Comparison of ENCODE assay signal across 15 cellular contexts in the genomic region with DNA sequence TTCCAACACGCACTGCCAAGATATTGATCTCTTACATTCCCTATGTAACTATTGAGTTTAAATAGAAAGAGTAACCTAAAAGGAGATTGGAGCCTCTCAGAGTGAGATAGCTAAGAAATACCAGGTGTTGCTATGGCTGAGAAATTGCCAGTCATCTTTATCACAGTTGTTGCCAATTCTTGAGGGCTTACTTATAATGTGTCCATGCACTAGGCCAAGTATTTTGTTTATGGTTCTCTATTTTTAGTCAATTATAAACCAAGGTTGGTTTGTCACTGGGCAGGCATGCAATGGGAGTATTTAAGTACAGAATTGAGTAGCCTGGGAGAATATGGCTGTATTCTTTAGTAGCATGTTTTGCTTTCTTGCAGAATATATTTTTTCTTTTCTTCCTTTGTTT.
"Had no signal": no experiment of that assay in that cellular context is flagged by ENCODE, and none has a peak within 500 bp of the region (broad histone marks: within the 10 kb centered on the region; RNA-seq: fewer than 3 reads in every experiment).

No MANE protein-coding gene starts in this region.

- H3K4me1 ChIP-seq: adrenal gland, left ventricle myocardium inferior, neural progenitor cell, tibial artery, uterus had no signal

- DNase-seq: activated B cell treated with CpG ODN at 0.5 μM for 24 hours; activated CD4-positive, alpha-beta T cell treated with anti-CD3 and anti-CD28 coated beads, Interleukin-2, amount 50 U/mL, for 1 hour; activated naive CD4-positive, alpha-beta T cell treated with anti-CD3 and anti-CD28 coated beads, Interleukin-2, amount 10 ng/mL, durations not matched to agents 7 days and 5 days; adrenal gland; hypothalamus; left ventricle myocardium inferior; mesendoderm; ovary; T-helper 17 cell; tibial artery; uterus had no signal

- H2AFZ ChIP-seq: neural progenitor cell had no signal

- H3K9ac ChIP-seq: neural progenitor cell had no signal

- H3K36me3 ChIP-seq: adrenal gland, left ventricle myocardium inferior, neural progenitor cell, ovary, tibial artery, uterus had no signal

- H3K27me3 Mint-ChIP-seq: activated B cell treated with CpG ODN at 0.5 μM for 24 hours; activated naive CD4-positive, alpha-beta T cell treated with anti-CD3 and anti-CD28 coated beads, Interleukin-2, amount 10 ng/mL, durations not matched to agents 7 days and 5 days; T-helper 17 cell had no signal

- H3K9me3 ChIP-seq: adrenal gland, left ventricle myocardium inferior, ovary, tibial artery, uterus had no signal

- H3K27ac Mint-ChIP-seq: activated B cell treated with CpG ODN at 0.5 μM for 24 hours; activated naive CD4-positive, alpha-beta T cell treated with anti-CD3 and anti-CD28 coated beads, Interleukin-2, amount 10 ng/mL, durations not matched to agents 7 days and 5 days; activated T-helper 2 cell treated with anti-CD3 and anti-CD28 coated beads, Interferon-gamma antibody, Interleukin-2, Interleukin-4, amounts not matched to agents 10 μg/mL and 5 μg/mL and 100 μg/mL, durations not matched to agents 14 hours and 24 hours and 36 hours; neural progenitor cell; stimulated activated effector memory CD8-positive, alpha-beta T cell treated with anti-CD3 and anti-CD28 coated beads, Interleukin-12 subunit alpha, Interleukin-12 subunit beta, amount 100 ng/mL, for 72 hours; T-helper 17 cell had no signal

- ATAC-seq: esophagus mucosa; stimulated activated effector memory CD8-positive, alpha-beta T cell treated with anti-CD3 and anti-CD28 coated beads, Interleukin-12 subunit alpha, Interleukin-12 subunit beta, amount 100 ng/mL, for 72 hours; T-helper 17 cell had no signal

- H3K27ac ChIP-seq: adrenal gland, left ventricle myocardium inferior, neural progenitor cell, ovary, tibial artery, uterus had no signal

- H3K4me2 ChIP-seq: neural progenitor cell had no signal

- H3K9me3 Mint-ChIP-seq: activated B cell treated with CpG ODN at 0.5 μM for 24 hours; activated naive CD4-positive, alpha-beta T cell treated with anti-CD3 and anti-CD28 coated beads, Interleukin-2, amount 10 ng/mL, durations not matched to agents 7 days and 5 days; activated T-helper 2 cell treated with anti-CD3 and anti-CD28 coated beads, Interferon-gamma antibody, Interleukin-2, Interleukin-4, amounts not matched to agents 10 μg/mL and 5 μg/mL and 100 μg/mL, durations not matched to agents 14 hours and 24 hours and 36 hours; neural progenitor cell had no signal

- H3K27me3 ChIP-seq: neural progenitor cell, ovary, tibial artery, uterus had no signal

- H3K4me3 Mint-ChIP-seq: activated B cell treated with CpG ODN at 0.5 μM for 24 hours; activated naive CD4-positive, alpha-beta T cell treated with anti-CD3 and anti-CD28 coated beads, Interleukin-2, amount 10 ng/mL, durations not matched to agents 7 days and 5 days; neural progenitor cell; stimulated activated effector memory CD8-positive, alpha-beta T cell treated with anti-CD3 and anti-CD28 coated beads, Interleukin-12 subunit alpha, Interleukin-12 subunit beta, amount 100 ng/mL, for 72 hours; T-helper 17 cell had no signal

- H3K4me1 Mint-ChIP-seq: activated B cell treated with CpG ODN at 0.5 μM for 24 hours; activated naive CD4-positive, alpha-beta T cell treated with anti-CD3 and anti-CD28 coated beads, Interleukin-2, amount 10 ng/mL, durations not matched to agents 7 days and 5 days; stimulated activated effector memory CD8-positive, alpha-beta T cell treated with anti-CD3 and anti-CD28 coated beads, Interleukin-12 subunit alpha, Interleukin-12 subunit beta, amount 100 ng/mL, for 72 hours; T-helper 17 cell had no signal

- H3K36me3 Mint-ChIP-seq: activated naive CD4-positive, alpha-beta T cell treated with anti-CD3 and anti-CD28 coated beads, Interleukin-2, amount 10 ng/mL, durations not matched to agents 7 days and 5 days; neural progenitor cell; stimulated activated effector memory CD8-positive, alpha-beta T cell treated with anti-CD3 and anti-CD28 coated beads, Interleukin-12 subunit alpha, Interleukin-12 subunit beta, amount 100 ng/mL, for 72 hours had no signal

- H3K4me3 ChIP-seq: adrenal gland, left ventricle myocardium inferior, neural progenitor cell, ovary, tibial artery, uterus had no signal
